Comparison of ENCODE assay signal across 19 cellular contexts in genomic region chr3:107142171-107142570, GRCh38.
"Had no signal": no experiment of that assay in that cellular context is flagged by ENCODE, and none has a peak within 500 bp of the region (broad histone marks: within the 10 kb centered on the region; RNA-seq: fewer than 3 reads in every experiment).

No MANE protein-coding gene starts in this region.

- H3K36me3 ChIP-seq: cardiac muscle cell, suprapubic skin, upper lobe of left lung had no signal

- H3K27me3 Mint-ChIP-seq: activated B cell treated with CpG ODN at 0.5 μM for 24 hours, progenitor cell of endocrine pancreas had no signal

- H3K4me3 ChIP-seq: cardiac muscle cell, suprapubic skin, upper lobe of left lung had no signal

- H3K27ac ChIP-seq: cardiac muscle cell, suprapubic skin, upper lobe of left lung had no signal

- H3K4me1 ChIP-seq: suprapubic skin, upper lobe of left lung had no signal

- H3K4me1 Mint-ChIP-seq: natural killer cell, T-helper 17 cell had no signal

- ATAC-seq: activated CD8-positive, alpha-beta T cell treated with anti-CD3 and anti-CD28 coated beads for 36 hours; activated naive CD4-positive, alpha-beta T cell treated with anti-CD3 and anti-CD28 coated beads, Interleukin-2, amount 50 U/mL, for 72 hours; activated T-cell treated with anti-CD3 and anti-CD28 coated beads, Interleukin-2, amount 50 U/mL, for 72 hours; left lobe of liver; natural killer cell; right cardiac atrium; stimulated activated naive CD8-positive, alpha-beta T cell treated with anti-CD3 and anti-CD28 coated beads, Interleukin-15, Interleukin-2, amounts not matched to agents 100 U/mL and 50 U/mL, for 24 hours; T-helper 17 cell had no signal

- H3K36me3 Mint-ChIP-seq: natural killer cell had no signal

- H3K27ac Mint-ChIP-seq: activated B cell treated with CpG ODN at 0.5 μM for 24 hours; activated CD8-positive, alpha-beta T cell treated with anti-CD3 and anti-CD28 coated beads for 36 hours; activated naive CD4-positive, alpha-beta T cell treated with anti-CD3 and anti-CD28 coated beads, Interleukin-2, amount 50 U/mL, for 72 hours; activated T-cell treated with anti-CD3 and anti-CD28 coated beads, Interleukin-2, amount 50 U/mL, for 72 hours; natural killer cell; T-helper 17 cell had no signal

- H3K9me3 ChIP-seq: suprapubic skin, upper lobe of left lung had no signal

- H3K27me3 ChIP-seq: cardiac muscle cell, suprapubic skin, upper lobe of left lung had no signal

- H3K4me3 Mint-ChIP-seq: activated B cell treated with CpG ODN at 0.5 μM for 24 hours; activated CD8-positive, alpha-beta T cell treated with anti-CD3 and anti-CD28 coated beads for 36 hours; activated T-cell treated with anti-CD3 and anti-CD28 coated beads, Interleukin-2, amount 50 U/mL, for 72 hours; natural killer cell; T-helper 17 cell had no signal

- DNase-seq: activated B cell treated with CpG ODN at 0.5 μM for 24 hours; activated CD4-positive, alpha-beta T cell treated with anti-CD3 and anti-CD28 coated beads for 48 hours; activated CD8-positive, alpha-beta memory T cell treated with anti-CD3 and anti-CD28 coated beads, Interleukin-2, amount 50 U/mL, for 4 hours; activated CD8-positive, alpha-beta T cell treated with anti-CD3 and anti-CD28 coated beads for 36 hours; activated gamma-delta T cell; activated T-cell treated with anti-CD3 and anti-CD28 coated beads, Interleukin-2, amount 50 U/mL, for 72 hours; natural killer cell; right cardiac atrium; small intestine; stimulated activated CD4-positive, alpha-beta T cell treated with anti-CD3 and anti-CD28 coated beads, Interleukin-4, amount 100 ng/mL, for 4 hours; stimulated activated CD8-positive, alpha-beta memory T cell treated with anti-CD3 and anti-CD28 coated beads, Interleukin-4, amount 100 ng/mL, for 48 hours; stimulated activated naive CD8-positive, alpha-beta T cell treated with anti-CD3 and anti-CD28 coated beads, Interleukin-15, Interleukin-2, amounts not matched to agents 100 U/mL and 50 U/mL, for 24 hours; T-helper 17 cell; upper lobe of left lung had no signal
